Comparison of ENCODE assay signal across 1 cellular context in the genomic region with DNA sequence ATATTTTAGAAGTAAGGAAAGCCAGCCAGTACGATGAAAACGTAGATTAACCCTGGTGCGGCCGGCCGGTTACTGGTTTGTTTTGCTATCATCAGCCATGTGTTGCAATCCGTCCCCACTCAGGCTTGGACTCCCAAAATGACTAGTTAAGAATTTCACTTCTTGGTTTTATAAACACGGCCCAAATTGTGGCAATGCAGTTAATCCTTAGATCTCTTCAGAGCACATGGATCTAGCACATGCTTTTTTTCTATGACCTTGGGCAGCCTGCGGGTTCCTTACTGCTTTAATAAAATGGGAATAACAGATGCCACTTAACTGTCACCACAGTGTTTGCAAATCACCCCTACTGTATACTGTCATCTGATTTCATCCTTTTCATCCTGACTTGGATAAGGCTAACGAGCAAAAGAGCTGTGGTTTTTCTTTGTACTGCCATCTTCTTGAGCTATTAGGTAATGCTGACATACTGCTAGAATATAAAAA.
TF ChIP-seq lines count a peak whose summit lies in the region.

No MANE protein-coding gene starts in this region.

TF ChIP-seq in K562, 482 proteins besides CTCF, POLR2A, EP300 and RAD21 (continued from another document and continues in another):
- TF ChIP-seq, protein P1, sequence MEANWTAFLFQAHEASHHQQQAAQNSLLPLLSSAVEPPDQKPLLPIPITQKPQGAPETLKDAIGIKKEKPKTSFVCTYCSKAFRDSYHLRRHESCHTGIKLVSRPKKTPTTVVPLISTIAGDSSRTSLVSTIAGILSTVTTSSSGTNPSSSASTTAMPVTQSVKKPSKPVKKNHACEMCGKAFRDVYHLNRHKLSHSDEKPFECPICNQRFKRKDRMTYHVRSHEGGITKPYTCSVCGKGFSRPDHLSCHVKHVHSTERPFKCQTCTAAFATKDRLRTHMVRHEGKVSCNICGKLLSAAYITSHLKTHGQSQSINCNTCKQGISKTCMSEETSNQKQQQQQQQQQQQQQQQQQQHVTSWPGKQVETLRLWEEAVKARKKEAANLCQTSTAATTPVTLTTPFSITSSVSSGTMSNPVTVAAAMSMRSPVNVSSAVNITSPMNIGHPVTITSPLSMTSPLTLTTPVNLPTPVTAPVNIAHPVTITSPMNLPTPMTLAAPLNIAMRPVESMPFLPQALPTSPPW (CRISPR knock-in tag; IDR thresholded peaks at IDR 0.05): no peak
- TF ChIP-seq, protein P2, sequence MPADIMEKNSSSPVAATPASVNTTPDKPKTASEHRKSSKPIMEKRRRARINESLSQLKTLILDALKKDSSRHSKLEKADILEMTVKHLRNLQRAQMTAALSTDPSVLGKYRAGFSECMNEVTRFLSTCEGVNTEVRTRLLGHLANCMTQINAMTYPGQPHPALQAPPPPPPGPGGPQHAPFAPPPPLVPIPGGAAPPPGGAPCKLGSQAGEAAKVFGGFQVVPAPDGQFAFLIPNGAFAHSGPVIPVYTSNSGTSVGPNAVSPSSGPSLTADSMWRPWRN (IDR thresholded peaks at IDR 0.05; ENCODE audit: low read depth): no peak
- TF ChIP-seq MAFF (IDR thresholded peaks at IDR 0.05; ENCODE audit: low read length) (no peak), POLR2AphosphoS5 (IDR thresholded peaks at IDR 0.05; ENCODE audit: control insufficient read depth, insufficient read depth, low read depth, low read length) (0 out of 2 replicates have a peak, but pooled peaks have one; percentile 11), RBFOX2 (IDR thresholded peaks at IDR 0.05; ENCODE audit: low read depth, low read length) (peak; percentile 49), NFYB (IDR thresholded peaks at IDR 0.05; ENCODE audit: extremely low read depth, insufficient read length) (no peak), NFRKB (IDR thresholded peaks at IDR 0.05; ENCODE audit: low read depth) (no peak), PYGO2 (tag; IDR thresholded peaks at IDR 0.05) (no peak), PRPF4 (IDR thresholded peaks at IDR 0.05; ENCODE audit: insufficient read depth, low read depth, low read length, poor library complexity, severe bottlenecking) (no peak), COPS2 (conservative IDR thresholded peaks at IDR 0.05) (no peak), SPI1 (IDR thresholded peaks at IDR 0.05; ENCODE audit: borderline replicate concordance, low read depth, low read length) (no peak), ZNF668 (CRISPR knock-in tag; IDR thresholded peaks at IDR 0.05) (no peak), FOXK2 (conservative IDR thresholded peaks at IDR 0.05 in 1 of 2, IDR thresholded peaks at IDR 0.05 in 1 of 2; ENCODE audit: low read depth in 2 of 2) (0 out of 4 replicates have a peak, but pooled peaks of 1 of the 2 experiments have one; percentile 18), FOXM1 (IDR thresholded peaks at IDR 0.05; ENCODE audit: low read depth) (no peak), FOXM1 (CRISPR knock-in tag; IDR thresholded peaks at IDR 0.05; ENCODE audit: low read depth) (no peak), ARHGAP35 (IDR thresholded peaks at IDR 0.05; ENCODE audit: partially characterized antibody) (no peak), HMBOX1 (IDR thresholded peaks at IDR 0.05) (peak; percentile 99), NR2C2 (CRISPR knock-in tag; IDR thresholded peaks at IDR 0.05) (no peak), NR2C2 (tag; IDR thresholded peaks at IDR 0.05) (no peak), HNRNPLL (IDR thresholded peaks at IDR 0.05; ENCODE audit: low read depth, low read length, poor library complexity, severe bottlenecking) (no peak), ARID1B (IDR thresholded peaks at IDR 0.05) (peak; percentile 19; the same call in 1 of the 2 replicates), HLTF (IDR thresholded peaks at IDR 0.05) (no peak), ZNF830 (CRISPR knock-in tag; IDR thresholded peaks at IDR 0.05) (no peak), E2F6 (IDR thresholded peaks at IDR 0.05; ENCODE audit: borderline replicate concordance in 1 of 2, extremely low read depth in 1 of 2, insufficient read depth in 1 of 2, insufficient read length in 1 of 2, low read depth in 1 of 2, low read length in 1 of 2, poor library complexity in 1 of 2, severe bottlenecking in 1 of 2) (peak in 1 of 2 experiments; percentile 8), MNT (conservative IDR thresholded peaks at IDR 0.05) (peak; percentile 45 to 67; a peak in 3 of 4 replicates), MEF2A (IDR thresholded peaks at IDR 0.05; ENCODE audit: control insufficient read depth, low read depth, low read length) (no peak), NCOA1 (IDR thresholded peaks at IDR 0.05; ENCODE audit: low read depth) (no peak), TEAD4 (IDR thresholded peaks at IDR 0.05; ENCODE audit: low read length) (peak; percentile 23; the same call in 1 of the 2 replicates), TEAD4 (CRISPR knock-in tag; IDR thresholded peaks at IDR 0.05; ENCODE audit: borderline replicate concordance) (no peak)
- TF ChIP-seq, protein P3, sequence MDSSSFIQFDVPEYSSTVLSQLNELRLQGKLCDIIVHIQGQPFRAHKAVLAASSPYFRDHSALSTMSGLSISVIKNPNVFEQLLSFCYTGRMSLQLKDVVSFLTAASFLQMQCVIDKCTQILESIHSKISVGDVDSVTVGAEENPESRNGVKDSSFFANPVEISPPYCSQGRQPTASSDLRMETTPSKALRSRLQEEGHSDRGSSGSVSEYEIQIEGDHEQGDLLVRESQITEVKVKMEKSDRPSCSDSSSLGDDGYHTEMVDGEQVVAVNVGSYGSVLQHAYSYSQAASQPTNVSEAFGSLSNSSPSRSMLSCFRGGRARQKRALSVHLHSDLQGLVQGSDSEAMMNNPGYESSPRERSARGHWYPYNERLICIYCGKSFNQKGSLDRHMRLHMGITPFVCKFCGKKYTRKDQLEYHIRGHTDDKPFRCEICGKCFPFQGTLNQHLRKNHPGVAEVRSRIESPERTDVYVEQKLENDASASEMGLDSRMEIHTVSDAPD (CRISPR knock-in tag; IDR thresholded peaks at IDR 0.05): no peak
- TF ChIP-seq, protein P4, sequence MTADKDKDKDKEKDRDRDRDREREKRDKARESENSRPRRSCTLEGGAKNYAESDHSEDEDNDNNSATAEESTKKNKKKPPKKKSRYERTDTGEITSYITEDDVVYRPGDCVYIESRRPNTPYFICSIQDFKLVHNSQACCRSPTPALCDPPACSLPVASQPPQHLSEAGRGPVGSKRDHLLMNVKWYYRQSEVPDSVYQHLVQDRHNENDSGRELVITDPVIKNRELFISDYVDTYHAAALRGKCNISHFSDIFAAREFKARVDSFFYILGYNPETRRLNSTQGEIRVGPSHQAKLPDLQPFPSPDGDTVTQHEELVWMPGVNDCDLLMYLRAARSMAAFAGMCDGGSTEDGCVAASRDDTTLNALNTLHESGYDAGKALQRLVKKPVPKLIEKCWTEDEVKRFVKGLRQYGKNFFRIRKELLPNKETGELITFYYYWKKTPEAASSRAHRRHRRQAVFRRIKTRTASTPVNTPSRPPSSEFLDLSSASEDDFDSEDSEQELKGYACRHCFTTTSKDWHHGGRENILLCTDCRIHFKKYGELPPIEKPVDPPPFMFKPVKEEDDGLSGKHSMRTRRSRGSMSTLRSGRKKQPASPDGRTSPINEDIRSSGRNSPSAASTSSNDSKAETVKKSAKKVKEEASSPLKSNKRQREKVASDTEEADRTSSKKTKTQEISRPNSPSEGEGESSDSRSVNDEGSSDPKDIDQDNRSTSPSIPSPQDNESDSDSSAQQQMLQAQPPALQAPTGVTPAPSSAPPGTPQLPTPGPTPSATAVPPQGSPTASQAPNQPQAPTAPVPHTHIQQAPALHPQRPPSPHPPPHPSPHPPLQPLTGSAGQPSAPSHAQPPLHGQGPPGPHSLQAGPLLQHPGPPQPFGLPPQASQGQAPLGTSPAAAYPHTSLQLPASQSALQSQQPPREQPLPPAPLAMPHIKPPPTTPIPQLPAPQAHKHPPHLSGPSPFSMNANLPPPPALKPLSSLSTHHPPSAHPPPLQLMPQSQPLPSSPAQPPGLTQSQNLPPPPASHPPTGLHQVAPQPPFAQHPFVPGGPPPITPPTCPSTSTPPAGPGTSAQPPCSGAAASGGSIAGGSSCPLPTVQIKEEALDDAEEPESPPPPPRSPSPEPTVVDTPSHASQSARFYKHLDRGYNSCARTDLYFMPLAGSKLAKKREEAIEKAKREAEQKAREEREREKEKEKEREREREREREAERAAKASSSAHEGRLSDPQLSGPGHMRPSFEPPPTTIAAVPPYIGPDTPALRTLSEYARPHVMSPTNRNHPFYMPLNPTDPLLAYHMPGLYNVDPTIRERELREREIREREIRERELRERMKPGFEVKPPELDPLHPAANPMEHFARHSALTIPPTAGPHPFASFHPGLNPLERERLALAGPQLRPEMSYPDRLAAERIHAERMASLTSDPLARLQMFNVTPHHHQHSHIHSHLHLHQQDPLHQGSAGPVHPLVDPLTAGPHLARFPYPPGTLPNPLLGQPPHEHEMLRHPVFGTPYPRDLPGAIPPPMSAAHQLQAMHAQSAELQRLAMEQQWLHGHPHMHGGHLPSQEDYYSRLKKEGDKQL (CRISPR knock-in tag; IDR thresholded peaks at IDR 0.05; ENCODE audit: borderline replicate concordance): no peak
- TF ChIP-seq, protein P5, sequence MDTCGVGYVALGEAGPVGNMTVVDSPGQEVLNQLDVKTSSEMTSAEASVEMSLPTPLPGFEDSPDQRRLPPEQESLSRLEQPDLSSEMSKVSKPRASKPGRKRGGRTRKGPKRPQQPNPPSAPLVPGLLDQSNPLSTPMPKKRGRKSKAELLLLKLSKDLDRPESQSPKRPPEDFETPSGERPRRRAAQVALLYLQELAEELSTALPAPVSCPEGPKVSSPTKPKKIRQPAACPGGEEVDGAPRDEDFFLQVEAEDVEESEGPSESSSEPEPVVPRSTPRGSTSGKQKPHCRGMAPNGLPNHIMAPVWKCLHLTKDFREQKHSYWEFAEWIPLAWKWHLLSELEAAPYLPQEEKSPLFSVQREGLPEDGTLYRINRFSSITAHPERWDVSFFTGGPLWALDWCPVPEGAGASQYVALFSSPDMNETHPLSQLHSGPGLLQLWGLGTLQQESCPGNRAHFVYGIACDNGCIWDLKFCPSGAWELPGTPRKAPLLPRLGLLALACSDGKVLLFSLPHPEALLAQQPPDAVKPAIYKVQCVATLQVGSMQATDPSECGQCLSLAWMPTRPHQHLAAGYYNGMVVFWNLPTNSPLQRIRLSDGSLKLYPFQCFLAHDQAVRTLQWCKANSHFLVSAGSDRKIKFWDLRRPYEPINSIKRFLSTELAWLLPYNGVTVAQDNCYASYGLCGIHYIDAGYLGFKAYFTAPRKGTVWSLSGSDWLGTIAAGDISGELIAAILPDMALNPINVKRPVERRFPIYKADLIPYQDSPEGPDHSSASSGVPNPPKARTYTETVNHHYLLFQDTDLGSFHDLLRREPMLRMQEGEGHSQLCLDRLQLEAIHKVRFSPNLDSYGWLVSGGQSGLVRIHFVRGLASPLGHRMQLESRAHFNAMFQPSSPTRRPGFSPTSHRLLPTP (IDR thresholded peaks at IDR 0.05; ENCODE audit: borderline replicate concordance, extremely low read depth, insufficient read length): no peak
- TF ChIP-seq, protein P6, sequence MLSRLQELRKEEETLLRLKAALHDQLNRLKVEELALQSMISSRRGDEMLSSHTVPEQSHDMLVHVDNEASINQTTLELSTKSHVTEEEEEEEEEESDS (CRISPR knock-in tag; IDR thresholded peaks at IDR 0.05): no peak
- TF ChIP-seq, protein P7, sequence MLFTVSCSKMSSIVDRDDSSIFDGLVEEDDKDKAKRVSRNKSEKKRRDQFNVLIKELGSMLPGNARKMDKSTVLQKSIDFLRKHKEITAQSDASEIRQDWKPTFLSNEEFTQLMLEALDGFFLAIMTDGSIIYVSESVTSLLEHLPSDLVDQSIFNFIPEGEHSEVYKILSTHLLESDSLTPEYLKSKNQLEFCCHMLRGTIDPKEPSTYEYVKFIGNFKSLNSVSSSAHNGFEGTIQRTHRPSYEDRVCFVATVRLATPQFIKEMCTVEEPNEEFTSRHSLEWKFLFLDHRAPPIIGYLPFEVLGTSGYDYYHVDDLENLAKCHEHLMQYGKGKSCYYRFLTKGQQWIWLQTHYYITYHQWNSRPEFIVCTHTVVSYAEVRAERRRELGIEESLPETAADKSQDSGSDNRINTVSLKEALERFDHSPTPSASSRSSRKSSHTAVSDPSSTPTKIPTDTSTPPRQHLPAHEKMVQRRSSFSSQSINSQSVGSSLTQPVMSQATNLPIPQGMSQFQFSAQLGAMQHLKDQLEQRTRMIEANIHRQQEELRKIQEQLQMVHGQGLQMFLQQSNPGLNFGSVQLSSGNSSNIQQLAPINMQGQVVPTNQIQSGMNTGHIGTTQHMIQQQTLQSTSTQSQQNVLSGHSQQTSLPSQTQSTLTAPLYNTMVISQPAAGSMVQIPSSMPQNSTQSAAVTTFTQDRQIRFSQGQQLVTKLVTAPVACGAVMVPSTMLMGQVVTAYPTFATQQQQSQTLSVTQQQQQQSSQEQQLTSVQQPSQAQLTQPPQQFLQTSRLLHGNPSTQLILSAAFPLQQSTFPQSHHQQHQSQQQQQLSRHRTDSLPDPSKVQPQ (CRISPR knock-in tag; IDR thresholded peaks at IDR 0.05; ENCODE audit: borderline replicate concordance): no peak
- TF ChIP-seq, protein P8, sequence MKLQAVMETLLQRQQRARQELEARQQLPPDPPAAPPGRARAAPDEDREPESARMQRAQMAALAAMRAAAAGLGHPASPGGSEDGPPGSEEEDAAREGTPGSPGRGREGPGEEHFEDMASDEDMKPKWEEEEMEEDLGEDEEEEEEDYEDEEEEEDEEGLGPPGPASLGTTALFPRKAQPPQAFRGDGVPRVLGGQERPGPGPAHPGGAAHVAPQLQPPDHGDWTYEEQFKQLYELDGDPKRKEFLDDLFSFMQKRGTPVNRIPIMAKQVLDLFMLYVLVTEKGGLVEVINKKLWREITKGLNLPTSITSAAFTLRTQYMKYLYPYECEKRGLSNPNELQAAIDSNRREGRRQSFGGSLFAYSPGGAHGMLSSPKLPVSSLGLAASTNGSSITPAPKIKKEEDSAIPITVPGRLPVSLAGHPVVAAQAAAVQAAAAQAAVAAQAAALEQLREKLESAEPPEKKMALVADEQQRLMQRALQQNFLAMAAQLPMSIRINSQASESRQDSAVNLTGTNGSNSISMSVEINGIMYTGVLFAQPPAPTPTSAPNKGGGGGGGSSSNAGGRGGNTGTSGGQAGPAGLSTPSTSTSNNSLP (IDR thresholded peaks at IDR 0.05; ENCODE audit: borderline replicate concordance, low read depth, low read length): no peak
